ENCODE assay signal across 8 cellular contexts in the genomic region with DNA sequence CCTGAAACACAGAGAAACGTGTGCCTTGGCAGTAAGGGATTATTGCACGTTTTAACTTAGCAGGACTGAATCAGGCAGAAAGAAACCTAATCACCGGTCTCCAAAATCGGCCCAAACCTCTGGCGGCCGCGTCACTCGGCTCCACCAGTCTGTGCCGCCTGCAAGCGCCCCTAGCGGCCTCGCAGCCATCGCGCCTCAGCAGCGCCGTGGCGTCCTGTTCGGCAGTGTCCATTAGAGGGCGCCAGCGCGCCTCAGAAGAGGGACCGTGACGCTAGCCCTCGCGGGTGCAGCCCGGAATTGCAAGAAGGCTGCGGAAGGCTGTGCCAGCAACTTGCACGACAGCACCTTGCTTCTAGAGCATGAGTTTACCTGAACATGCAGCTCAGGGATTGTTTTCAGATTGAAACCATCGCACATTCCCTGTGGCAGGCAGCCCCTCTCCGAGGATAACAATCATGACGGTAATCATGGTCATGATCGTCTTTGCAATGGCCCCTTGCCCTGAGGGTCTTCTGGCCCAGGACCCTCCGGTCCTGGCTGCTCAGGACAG.
DNase-seq lines count a peak whose midpoint lies in the region; ATAC-seq lines count a peak whose summit lies in the region.

No MANE protein-coding gene starts in this region.

- H3K4me3 Mint-ChIP-seq in effector memory CD8-positive, alpha-beta T cell: peak overlapping the region; percentile 95 to 96
- H3K4me3 Mint-ChIP-seq in memory B cell: peak overlapping the region; percentile 90

- H3K27ac Mint-ChIP-seq in effector memory CD8-positive, alpha-beta T cell: peak overlapping the region; percentile 90 to 97
- peak overlapping the region; percentile 76 for H3K27ac Mint-ChIP-seq in memory B cell

- no peaks in the 10 kb centered on the region for H3K9me3 Mint-ChIP-seq in effector memory CD8-positive, alpha-beta T cell
- H3K9me3 Mint-ChIP-seq in memory B cell: no peaks in the 10 kb centered on the region

- H3K27me3 Mint-ChIP-seq in effector memory CD8-positive, alpha-beta T cell: no peaks in the 10 kb centered on the region
- peaks cover 4% of the 10 kb centered on the region for H3K27me3 Mint-ChIP-seq in memory B cell

- ATAC-seq in GM21381 (IDR thresholded peaks at IDR 0.05; ENCODE audit: unreplicated experiment): peak; percentile 99
- ATAC-seq in effector memory CD8-positive, alpha-beta T cell (replicated peaks): peak; percentile 84
- peak; percentile 99 for ATAC-seq in memory B cell (ENCODE audit: low read depth)

- peaks cover 29 to 38% of the 10 kb centered on the region in 2 donors for H3K4me1 Mint-ChIP-seq in effector memory CD8-positive, alpha-beta T cell (ENCODE audit: low read depth in 2 of 2)
- peaks cover 8% of the 10 kb centered on the region for H3K4me1 Mint-ChIP-seq in memory B cell

- DNase-seq in COR-L47 (lab: John Stamatoyannopoulos, UW): peak; percentile 93
- peak; percentile 92 for DNase-seq in HT1080 (ENCODE audit: low read depth)
- peak; percentile 91 for DNase-seq in NK-92 treated with Interleukin-12 subunit alpha and Interleukin-12 subunit beta, amount 100 ng/mL, for 24 hours (lab: John Stamatoyannopoulos, UW)
- peak; percentile 93 to 98 (median 97) for DNase-seq in activated CD8-positive, alpha-beta memory T cell treated with anti-CD3 and anti-CD28 coated beads for 48 hours (ENCODE audit: low read depth in 2 of 3, low spot score in 2 of 3)
- peak; percentile 98 to 100 (median 100) for DNase-seq in effector memory CD8-positive, alpha-beta T cell
- DNase-seq in memory B cell (ENCODE audit: low spot score in 2 of 2): peak; percentile 99 to 100
- peak; percentile 94 to 95 (median 95) for DNase-seq in stimulated activated CD4-positive, alpha-beta T cell treated with anti-CD3 and anti-CD28 coated beads, TNF-alpha, amount 100 ng/mL, for 48 hours (ENCODE audit: low read depth in 3 of 3)

- peaks cover 11% of the 10 kb centered on the region for H3K36me3 Mint-ChIP-seq in effector memory CD8-positive, alpha-beta T cell (ENCODE audit: insufficient read depth)
- H3K36me3 Mint-ChIP-seq in memory B cell: no peaks in the 10 kb centered on the region

Comparison
In these comparisons a context has a peak if more than half of its experiments do, and no peak if none do; other contexts are left out.
1. Peak in every context shown above with its lines: DNase-seq and ATAC-seq.